In the genomic region with DNA sequence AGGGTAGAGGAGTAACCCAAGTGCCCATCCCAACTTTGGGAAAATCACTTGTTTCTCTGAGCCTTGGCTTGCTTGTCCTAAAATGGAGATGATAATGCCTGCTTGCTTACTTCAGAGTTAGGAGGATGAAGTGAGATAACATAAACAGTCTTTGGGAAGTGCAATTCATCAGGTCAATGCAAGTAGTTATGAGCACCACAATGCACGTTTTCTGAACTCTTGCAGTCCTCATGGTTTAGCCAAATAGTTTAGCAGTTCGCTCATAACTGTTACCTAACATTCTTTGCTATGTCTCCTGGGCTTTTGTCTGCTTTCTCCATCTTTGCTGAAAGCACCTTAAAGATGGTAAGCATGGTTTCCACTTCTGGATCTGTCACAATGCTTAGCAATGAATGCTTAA, we compare ENCODE assay signal across 18 cellular contexts.
"Had no signal": no experiment of that assay in that cellular context is flagged by ENCODE, and none has a peak within 500 bp of the region (broad histone marks: within the 10 kb centered on the region; RNA-seq: fewer than 3 reads in every experiment).

No MANE protein-coding gene starts in this region.

- H3K27ac Mint-ChIP-seq: activated CD4-positive, alpha-beta memory T cell treated with anti-CD3 and anti-CD28 coated beads, Interleukin-2, amount 10 ng/mL, durations not matched to agents 7 days and 5 days; activated naive CD8-positive, alpha-beta T cell treated with anti-CD3 and anti-CD28 coated beads for 36 hours; activated T-cell treated with anti-CD3 and anti-CD28 coated beads, Interleukin-2, amount 50 U/mL, for 72 hours had no signal

- H3K9me3 Mint-ChIP-seq: activated CD4-positive, alpha-beta memory T cell treated with anti-CD3 and anti-CD28 coated beads, Interleukin-2, amount 10 ng/mL, durations not matched to agents 7 days and 5 days; activated naive CD8-positive, alpha-beta T cell treated with anti-CD3 and anti-CD28 coated beads for 36 hours had no signal

- H3K4me1 ChIP-seq: colonic mucosa had no signal

- H3K27me3 ChIP-seq: cardiac muscle cell, colonic mucosa, heart left ventricle, right atrium auricular region had no signal

- DNase-seq: activated CD4-positive, alpha-beta memory T cell treated with anti-CD3 and anti-CD28 coated beads, Interleukin-2, amount 10 ng/mL, durations not matched to agents 7 days and 5 days; activated CD4-positive, alpha-beta T cell treated with anti-CD3 and anti-CD28 coated beads for 1 hour; activated CD8-positive, alpha-beta memory T cell treated with anti-CD3 and anti-CD28 coated beads, Interleukin-2, amount 50 U/mL, for 4 hours; activated gamma-delta T cell treated with Interleukin-2 at 50 U/mL for 16 hours; activated naive CD8-positive, alpha-beta T cell treated with anti-CD3 and anti-CD28 coated beads for 36 hours; activated T-cell treated with anti-CD3 and anti-CD28 coated beads, Interleukin-2, amount 50 U/mL, for 72 hours; anterior cingulate cortex; colonic mucosa; effector CD4-positive, alpha-beta T cell; heart left ventricle; islet precursor cell; left ventricle myocardium inferior; posterior cingulate gyrus; small intestine; T-helper 9 cell had no signal

- H3K4me3 ChIP-seq: cardiac muscle cell, colonic mucosa, heart left ventricle, left ventricle myocardium inferior, right atrium auricular region had no signal

- FAIRE-seq: endothelial cell of umbilical vein, small intestine had no signal

- H3K4me1 Mint-ChIP-seq: activated CD4-positive, alpha-beta memory T cell treated with anti-CD3 and anti-CD28 coated beads, Interleukin-2, amount 10 ng/mL, durations not matched to agents 7 days and 5 days; activated naive CD8-positive, alpha-beta T cell treated with anti-CD3 and anti-CD28 coated beads for 36 hours had no signal

- ATAC-seq: activated T-cell treated with anti-CD3 and anti-CD28 coated beads, Interleukin-2, amount 50 U/mL, for 72 hours; heart left ventricle had no signal

- H3K9me3 ChIP-seq: colonic mucosa, heart left ventricle, left ventricle myocardium inferior, right atrium auricular region had no signal

- H3K27ac ChIP-seq: cardiac muscle cell, colonic mucosa, heart left ventricle, left ventricle myocardium inferior, right atrium auricular region had no signal

- H3K4me3 Mint-ChIP-seq: activated CD4-positive, alpha-beta memory T cell treated with anti-CD3 and anti-CD28 coated beads, Interleukin-2, amount 10 ng/mL, durations not matched to agents 7 days and 5 days; activated naive CD8-positive, alpha-beta T cell treated with anti-CD3 and anti-CD28 coated beads for 36 hours; activated T-cell treated with anti-CD3 and anti-CD28 coated beads, Interleukin-2, amount 50 U/mL, for 72 hours had no signal

- H3K36me3 ChIP-seq: cardiac muscle cell, colonic mucosa, heart left ventricle, left ventricle myocardium inferior, right atrium auricular region had no signal

- H3K36me3 Mint-ChIP-seq: activated naive CD8-positive, alpha-beta T cell treated with anti-CD3 and anti-CD28 coated beads for 36 hours had no signal
